Comparison of ENCODE assay signal across 1 cellular context in genomic region chr12:49094966-49095365, GRCh38.
A peak's percentile ranks its signal among the peaks of the same experiment; 100 is the strongest.
TF ChIP-seq lines count a peak whose summit lies in the region.

No MANE protein-coding gene starts in this region.

TF ChIP-seq in HepG2, 621 proteins besides CTCF, POLR2A, EP300 and RAD21:
- TF ChIP-seq SMARCC2 (IDR thresholded peaks at IDR 0.05) (no peak), KDM4B (CRISPR knock-in tag; IDR thresholded peaks at IDR 0.05) (no peak), KDM2A (CRISPR knock-in tag; IDR thresholded peaks at IDR 0.05; ENCODE audit: borderline replicate concordance, low read depth) (0 out of 2 replicates have a peak, but pooled peaks have one; percentile 8), CHD4 (IDR thresholded peaks at IDR 0.05; ENCODE audit: borderline replicate concordance, low read length) (no peak), KLF15 (CRISPR knock-in tag; IDR thresholded peaks at IDR 0.05; ENCODE audit: borderline replicate concordance) (no peak)
